In the genomic region with DNA sequence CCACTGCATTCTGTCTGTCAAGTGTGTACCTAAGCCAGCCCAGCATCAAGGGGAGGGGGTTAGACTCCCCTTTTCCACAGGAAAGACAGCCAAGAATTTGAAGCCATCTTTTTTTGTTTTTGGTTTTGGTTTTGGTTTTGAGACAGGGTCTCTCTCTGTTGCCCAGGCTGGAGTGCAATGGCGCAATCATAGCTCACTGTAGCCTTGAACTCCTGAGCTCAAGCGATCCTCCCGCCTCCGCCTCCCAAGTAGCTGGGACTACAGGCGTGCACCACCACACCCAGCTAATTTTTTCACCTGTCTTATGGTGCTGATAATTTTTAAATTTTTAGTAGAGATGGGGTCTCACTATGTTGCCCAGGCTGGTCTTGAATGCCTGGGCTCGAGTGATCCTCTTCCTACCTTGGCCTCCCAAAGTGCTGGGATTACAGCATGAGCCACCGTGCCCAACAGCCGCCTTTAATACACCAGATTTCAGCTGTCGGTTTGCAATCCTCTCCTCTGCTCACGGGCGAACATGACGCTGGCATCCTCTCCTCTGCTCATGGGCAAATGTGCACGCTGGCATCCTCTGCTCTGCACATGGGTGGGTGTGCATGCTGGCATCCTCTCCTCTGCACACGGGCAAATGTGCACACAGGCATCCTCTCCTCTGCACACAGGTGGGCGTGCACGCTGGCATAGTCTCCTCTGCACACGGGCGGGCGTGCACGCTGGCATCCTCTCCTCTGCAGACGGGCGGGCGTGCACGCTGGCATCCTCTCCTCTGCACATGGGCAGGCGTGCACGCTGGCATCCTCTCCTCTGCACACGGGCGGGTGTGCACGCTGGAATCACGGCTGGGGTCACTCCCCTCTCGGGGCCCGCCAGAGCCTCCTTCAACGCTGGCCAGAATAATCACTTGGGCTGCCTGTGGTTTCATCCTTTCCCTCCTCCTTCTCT, we compare ENCODE assay signal across 1 cellular context.
TF ChIP-seq lines count a peak whose summit lies in the region.

No MANE protein-coding gene starts in this region.

TF ChIP-seq in WTC11, 78 proteins besides CTCF, POLR2A, EP300 and RAD21 (continued from another document):
- TF ChIP-seq, protein P1, sequence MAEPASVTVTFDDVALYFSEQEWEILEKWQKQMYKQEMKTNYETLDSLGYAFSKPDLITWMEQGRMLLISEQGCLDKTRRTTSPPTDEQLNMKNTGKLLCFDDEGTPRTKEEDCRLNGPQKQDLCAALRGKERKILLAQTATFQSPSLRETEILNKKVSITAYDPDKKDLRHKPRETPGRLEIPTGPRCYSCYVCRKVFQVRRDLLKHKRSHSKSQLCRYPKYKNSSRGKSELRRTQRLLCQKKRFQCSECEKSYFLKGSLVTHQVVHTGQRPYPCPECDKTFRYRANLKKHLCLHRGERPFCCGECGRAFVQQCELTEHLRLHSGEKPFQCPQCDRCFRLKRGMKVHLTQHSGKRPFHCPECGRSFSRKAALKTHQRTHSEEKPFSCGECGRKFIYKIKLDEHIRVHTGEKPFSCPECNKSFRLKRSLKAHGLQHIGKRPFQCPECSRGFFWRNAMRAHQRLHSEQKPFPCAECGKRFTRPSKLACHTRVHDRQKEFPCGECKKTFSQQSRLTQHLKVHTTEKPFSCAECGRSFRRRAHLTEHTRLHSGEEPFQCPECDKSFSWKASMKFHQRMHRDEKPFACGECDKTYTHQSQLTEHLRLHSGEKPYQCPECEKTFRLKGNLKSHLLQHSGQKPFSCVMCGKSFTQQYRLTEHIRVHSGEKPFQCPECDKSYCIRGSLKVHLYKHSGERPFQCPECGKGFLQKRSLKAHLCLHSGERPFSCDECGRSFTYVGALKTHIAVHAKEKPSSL (CRISPR knock-in tag; conservative IDR thresholded peaks at IDR 0.05): no peak
- TF ChIP-seq MYBL2 (CRISPR knock-in tag; IDR thresholded peaks at IDR 0.05): no peak
- TF ChIP-seq KAT7 (CRISPR knock-in tag; IDR thresholded peaks at IDR 0.05; ENCODE audit: borderline replicate concordance): no peak
- no peak for TF ChIP-seq FOXJ3 (CRISPR knock-in tag; IDR thresholded peaks at IDR 0.05; ENCODE audit: borderline replicate concordance)
- TF ChIP-seq HMGA2 (CRISPR knock-in tag; IDR thresholded peaks at IDR 0.05): no peak
- TF ChIP-seq, protein P2, sequence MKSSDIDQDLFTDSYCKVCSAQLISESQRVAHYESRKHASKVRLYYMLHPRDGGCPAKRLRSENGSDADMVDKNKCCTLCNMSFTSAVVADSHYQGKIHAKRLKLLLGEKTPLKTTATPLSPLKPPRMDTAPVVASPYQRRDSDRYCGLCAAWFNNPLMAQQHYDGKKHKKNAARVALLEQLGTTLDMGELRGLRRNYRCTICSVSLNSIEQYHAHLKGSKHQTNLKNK (CRISPR knock-in tag; IDR thresholded peaks at IDR 0.05): no peak
- TF ChIP-seq, protein P3, sequence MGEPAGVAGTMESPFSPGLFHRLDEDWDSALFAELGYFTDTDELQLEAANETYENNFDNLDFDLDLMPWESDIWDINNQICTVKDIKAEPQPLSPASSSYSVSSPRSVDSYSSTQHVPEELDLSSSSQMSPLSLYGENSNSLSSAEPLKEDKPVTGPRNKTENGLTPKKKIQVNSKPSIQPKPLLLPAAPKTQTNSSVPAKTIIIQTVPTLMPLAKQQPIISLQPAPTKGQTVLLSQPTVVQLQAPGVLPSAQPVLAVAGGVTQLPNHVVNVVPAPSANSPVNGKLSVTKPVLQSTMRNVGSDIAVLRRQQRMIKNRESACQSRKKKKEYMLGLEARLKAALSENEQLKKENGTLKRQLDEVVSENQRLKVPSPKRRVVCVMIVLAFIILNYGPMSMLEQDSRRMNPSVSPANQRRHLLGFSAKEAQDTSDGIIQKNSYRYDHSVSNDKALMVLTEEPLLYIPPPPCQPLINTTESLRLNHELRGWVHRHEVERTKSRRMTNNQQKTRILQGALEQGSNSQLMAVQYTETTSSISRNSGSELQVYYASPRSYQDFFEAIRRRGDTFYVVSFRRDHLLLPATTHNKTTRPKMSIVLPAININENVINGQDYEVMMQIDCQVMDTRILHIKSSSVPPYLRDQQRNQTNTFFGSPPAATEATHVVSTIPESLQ (CRISPR knock-in tag; IDR thresholded peaks at IDR 0.05): no peak
